ENCODE assay signal across 1 cellular context in the genomic region with DNA sequence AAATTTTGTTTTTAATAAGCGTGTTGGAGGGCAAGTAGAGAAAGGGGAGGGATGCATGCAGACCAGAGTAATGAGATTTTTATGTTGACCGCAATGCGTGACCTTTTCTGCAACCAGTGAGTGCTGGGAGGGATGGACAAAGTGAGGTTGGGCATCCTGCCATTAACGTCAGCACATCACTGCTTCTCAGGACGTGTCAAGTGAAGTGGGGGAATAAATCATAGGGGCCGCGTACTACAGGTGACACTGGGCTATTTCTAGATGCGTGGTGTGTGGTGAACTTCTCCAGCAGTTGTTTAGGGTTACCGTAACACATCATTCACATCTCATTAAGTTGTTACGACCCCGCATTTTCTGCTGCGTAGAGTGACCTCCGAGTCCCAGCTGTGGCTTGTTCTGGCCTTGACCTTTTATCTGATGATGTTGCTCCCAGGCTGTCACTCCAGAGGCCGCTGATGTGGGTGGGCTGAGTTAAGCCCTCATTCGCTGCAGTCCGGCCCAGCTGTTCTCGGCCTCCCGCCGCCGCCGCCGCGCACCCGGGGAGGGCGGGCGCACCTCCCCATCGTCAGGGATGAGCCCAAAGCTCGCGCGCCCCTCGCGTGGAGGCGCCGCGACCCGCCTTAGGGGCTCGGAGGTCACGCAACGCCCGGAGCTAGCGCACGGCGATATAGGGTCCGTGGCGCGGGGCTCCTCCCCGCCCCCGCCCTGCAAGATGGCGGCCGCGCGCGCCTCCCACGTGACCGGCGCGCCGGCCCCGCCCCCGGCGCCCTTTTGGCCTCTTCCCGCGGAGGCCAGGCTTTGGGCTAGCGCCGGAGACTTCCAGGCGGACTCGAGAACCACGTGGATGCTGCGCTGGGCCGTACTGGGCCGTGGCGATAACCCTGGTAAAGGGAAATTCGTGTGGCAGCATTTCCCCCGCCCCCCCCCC.
TF ChIP-seq lines count a peak whose summit lies in the region.

No MANE protein-coding gene starts in this region.

TF ChIP-seq in HepG2, 621 proteins besides CTCF, POLR2A, EP300 and RAD21 (continued from another document and continues in another):
- TF ChIP-seq ZNF768 (CRISPR knock-in tag; IDR thresholded peaks at IDR 0.05): peak; percentile 51; the same call in 1 of the 2 replicates
- no peak for TF ChIP-seq HNRNPUL1 (IDR thresholded peaks at IDR 0.05; ENCODE audit: low read depth, low read length)
- TF ChIP-seq NFKB2 (CRISPR knock-in tag; IDR thresholded peaks at IDR 0.05; ENCODE audit: borderline replicate concordance): 0 out of 2 replicates have a peak, but pooled peaks have one; percentile 42
- TF ChIP-seq PHB2 (IDR thresholded peaks at IDR 0.05; ENCODE audit: partially characterized antibody): no peak
- peak; percentile 38; the same call in 1 of the 2 replicates for TF ChIP-seq ONECUT2 (CRISPR knock-in tag; IDR thresholded peaks at IDR 0.05)
- TF ChIP-seq, protein P1, sequence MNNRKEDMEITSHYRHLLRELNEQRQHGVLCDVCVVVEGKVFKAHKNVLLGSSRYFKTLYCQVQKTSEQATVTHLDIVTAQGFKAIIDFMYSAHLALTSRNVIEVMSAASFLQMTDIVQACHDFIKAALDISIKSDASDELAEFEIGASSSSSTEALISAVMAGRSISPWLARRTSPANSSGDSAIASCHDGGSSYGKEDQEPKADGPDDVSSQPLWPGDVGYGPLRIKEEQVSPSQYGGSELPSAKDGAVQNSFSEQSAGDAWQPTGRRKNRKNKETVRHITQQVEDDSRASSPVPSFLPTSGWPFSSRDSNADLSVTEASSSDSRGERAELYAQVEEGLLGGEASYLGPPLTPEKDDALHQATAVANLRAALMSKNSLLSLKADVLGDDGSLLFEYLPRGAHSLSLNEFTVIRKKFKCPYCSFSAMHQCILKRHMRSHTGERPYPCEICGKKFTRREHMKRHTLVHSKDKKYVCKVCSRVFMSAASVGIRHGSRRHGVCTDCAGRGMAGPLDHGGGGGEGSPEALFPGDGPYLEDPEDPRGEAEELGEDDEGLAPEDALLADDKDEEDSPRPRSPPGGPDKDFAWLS (CRISPR knock-in tag; IDR thresholded peaks at IDR 0.05; ENCODE audit: borderline replicate concordance): no peak
- no peak for TF ChIP-seq RELA (CRISPR knock-in tag; IDR thresholded peaks at IDR 0.05)
- TF ChIP-seq ZNF296 (CRISPR knock-in tag; conservative IDR thresholded peaks at IDR 0.05): no peak
- no peak for TF ChIP-seq ATM (IDR thresholded peaks at IDR 0.05; ENCODE audit: borderline replicate concordance)
- TF ChIP-seq, protein P2, sequence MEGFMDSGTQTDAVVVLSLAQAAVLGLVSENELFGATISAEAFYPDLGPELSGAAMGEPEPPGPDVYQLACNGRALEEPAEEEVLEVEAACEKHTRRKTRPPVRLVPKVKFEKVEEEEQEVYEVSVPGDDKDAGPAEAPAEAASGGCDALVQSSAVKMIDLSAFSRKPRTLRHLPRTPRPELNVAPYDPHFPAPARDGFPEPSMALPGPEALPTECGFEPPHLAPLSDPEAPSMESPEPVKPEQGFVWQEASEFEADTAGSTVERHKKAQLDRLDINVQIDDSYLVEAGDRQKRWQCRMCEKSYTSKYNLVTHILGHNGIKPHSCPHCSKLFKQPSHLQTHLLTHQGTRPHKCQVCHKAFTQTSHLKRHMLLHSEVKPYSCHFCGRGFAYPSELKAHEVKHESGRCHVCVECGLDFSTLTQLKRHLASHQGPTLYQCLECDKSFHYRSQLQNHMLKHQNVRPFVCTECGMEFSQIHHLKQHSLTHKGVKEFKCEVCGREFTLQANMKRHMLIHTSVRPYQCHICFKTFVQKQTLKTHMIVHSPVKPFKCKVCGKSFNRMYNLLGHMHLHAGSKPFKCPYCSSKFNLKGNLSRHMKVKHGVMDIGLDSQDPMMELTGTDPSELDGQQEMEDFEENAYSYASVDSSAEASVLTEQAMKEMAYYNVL (CRISPR knock-in tag; IDR thresholded peaks at IDR 0.05; ENCODE audit: borderline replicate concordance): no peak
- TF ChIP-seq ESRRA (CRISPR knock-in tag; IDR thresholded peaks at IDR 0.05; ENCODE audit: low read depth): peak; percentile 79
- TF ChIP-seq EZH2 (conservative IDR thresholded peaks at IDR 0.05; ENCODE audit: low read depth, low read length): no peak
- TF ChIP-seq CCDC6 (CRISPR knock-in tag; IDR thresholded peaks at IDR 0.05): no peak; the same call in 1 of the 2 replicates
- TF ChIP-seq NCOR1 (IDR thresholded peaks at IDR 0.05; ENCODE audit: borderline replicate concordance, low read length): peak; percentile 62; the same call in 1 of the 2 replicates
- TF ChIP-seq ZNF256 (CRISPR knock-in tag; conservative IDR thresholded peaks at IDR 0.05): no peak
- no peak for TF ChIP-seq ZNF124 (CRISPR knock-in tag; IDR thresholded peaks at IDR 0.05)
- TF ChIP-seq, protein P3, sequence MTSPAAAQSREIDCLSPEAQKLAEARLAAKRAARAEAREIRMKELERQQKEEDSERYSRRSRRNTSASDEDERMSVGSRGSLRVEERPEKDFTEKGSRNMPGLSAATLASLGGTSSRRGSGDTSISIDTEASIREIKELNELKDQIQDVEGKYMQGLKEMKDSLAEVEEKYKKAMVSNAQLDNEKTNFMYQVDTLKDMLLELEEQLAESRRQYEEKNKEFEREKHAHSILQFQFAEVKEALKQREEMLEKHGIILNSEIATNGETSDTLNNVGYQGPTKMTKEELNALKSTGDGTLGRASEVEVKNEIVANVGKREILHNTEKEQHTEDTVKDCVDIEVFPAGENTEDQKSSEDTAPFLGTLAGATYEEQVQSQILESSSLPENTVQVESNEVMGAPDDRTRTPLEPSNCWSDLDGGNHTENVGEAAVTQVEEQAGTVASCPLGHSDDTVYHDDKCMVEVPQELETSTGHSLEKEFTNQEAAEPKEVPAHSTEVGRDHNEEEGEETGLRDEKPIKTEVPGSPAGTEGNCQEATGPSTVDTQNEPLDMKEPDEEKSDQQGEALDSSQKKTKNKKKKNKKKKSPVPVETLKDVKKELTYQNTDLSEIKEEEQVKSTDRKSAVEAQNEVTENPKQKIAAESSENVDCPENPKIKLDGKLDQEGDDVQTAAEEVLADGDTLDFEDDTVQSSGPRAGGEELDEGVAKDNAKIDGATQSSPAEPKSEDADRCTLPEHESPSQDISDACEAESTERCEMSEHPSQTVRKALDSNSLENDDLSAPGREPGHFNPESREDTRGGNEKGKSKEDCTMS (CRISPR knock-in tag; conservative IDR thresholded peaks at IDR 0.05): no peak
- TF ChIP-seq FLYWCH1 (CRISPR knock-in tag; IDR thresholded peaks at IDR 0.05): no peak
- no peak for TF ChIP-seq ZNF619 (CRISPR knock-in tag; IDR thresholded peaks at IDR 0.05)
- TF ChIP-seq NONO (IDR thresholded peaks at IDR 0.05): no peak
- TF ChIP-seq NONO (CRISPR knock-in tag; conservative IDR thresholded peaks at IDR 0.05): peak; percentile 86
- peak; percentile 72; the same call in 1 of the 2 replicates for TF ChIP-seq ARNT2 (CRISPR knock-in tag; IDR thresholded peaks at IDR 0.05; ENCODE audit: low read depth)
- TF ChIP-seq ZNF274 (CRISPR knock-in tag; IDR thresholded peaks at IDR 0.05): no peak
- TF ChIP-seq JDP2 (CRISPR knock-in tag; IDR thresholded peaks at IDR 0.05; ENCODE audit: borderline replicate concordance): peak; percentile 30; the same call in 1 of the 2 replicates
- TF ChIP-seq, protein P4, sequence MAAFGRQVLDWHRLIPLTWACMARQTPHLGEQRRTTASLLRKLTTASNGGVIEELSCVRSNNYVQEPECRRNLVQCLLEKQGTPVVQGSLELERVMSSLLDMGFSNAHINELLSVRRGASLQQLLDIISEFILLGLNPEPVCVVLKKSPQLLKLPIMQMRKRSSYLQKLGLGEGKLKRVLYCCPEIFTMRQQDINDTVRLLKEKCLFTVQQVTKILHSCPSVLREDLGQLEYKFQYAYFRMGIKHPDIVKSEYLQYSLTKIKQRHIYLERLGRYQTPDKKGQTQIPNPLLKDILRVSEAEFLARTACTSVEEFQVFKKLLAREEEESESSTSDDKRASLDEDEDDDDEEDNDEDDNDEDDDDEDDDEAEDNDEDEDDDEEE (CRISPR knock-in tag; IDR thresholded peaks at IDR 0.05): peak; percentile 62; the same call in 1 of the 2 replicates
- TF ChIP-seq, protein P5, sequence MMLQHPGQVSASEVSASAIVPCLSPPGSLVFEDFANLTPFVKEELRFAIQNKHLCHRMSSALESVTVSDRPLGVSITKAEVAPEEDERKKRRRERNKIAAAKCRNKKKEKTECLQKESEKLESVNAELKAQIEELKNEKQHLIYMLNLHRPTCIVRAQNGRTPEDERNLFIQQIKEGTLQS (CRISPR knock-in tag; IDR thresholded peaks at IDR 0.05): peak; percentile 62
- TF ChIP-seq ZC3H13 (CRISPR knock-in tag; IDR thresholded peaks at IDR 0.05): peak; percentile 100
- TF ChIP-seq U2AF2 (IDR thresholded peaks at IDR 0.05; ENCODE audit: low read depth, low read length): no peak
- TF ChIP-seq BRCA1 (CRISPR knock-in tag; IDR thresholded peaks at IDR 0.05): no peak; the same call in 1 of the 2 replicates
- no peak; the same call in 1 of the 2 replicates for TF ChIP-seq ZNF546 (CRISPR knock-in tag; conservative IDR thresholded peaks at IDR 0.05)
- TF ChIP-seq SNRNP70 (IDR thresholded peaks at IDR 0.05; ENCODE audit: low read depth, low read length): no peak
- peak; percentile 66; the same call in 1 of the 2 replicates for TF ChIP-seq CBFB (CRISPR knock-in tag; IDR thresholded peaks at IDR 0.05)
- no peak; the same call in 1 of the 2 replicates for TF ChIP-seq ZNF326 (CRISPR knock-in tag; IDR thresholded peaks at IDR 0.05; ENCODE audit: borderline replicate concordance)
- TF ChIP-seq RAD51 (IDR thresholded peaks at IDR 0.05; ENCODE audit: borderline replicate concordance): peak; percentile 60; the same call in 1 of the 2 replicates
- TF ChIP-seq GFI1 (CRISPR knock-in tag; IDR thresholded peaks at IDR 0.05; ENCODE audit: borderline replicate concordance): peak; percentile 77; the same call in 1 of the 2 replicates
- no peak for TF ChIP-seq FOXA1 (IDR thresholded peaks at IDR 0.05)
- TF ChIP-seq FOXA1 (CRISPR knock-in tag; IDR thresholded peaks at IDR 0.05): peak; percentile 6; the same call in 1 of the 2 replicates
- TF ChIP-seq ZNF367 (CRISPR knock-in tag; IDR thresholded peaks at IDR 0.05; ENCODE audit: borderline replicate concordance): no peak
- TF ChIP-seq, protein P6, sequence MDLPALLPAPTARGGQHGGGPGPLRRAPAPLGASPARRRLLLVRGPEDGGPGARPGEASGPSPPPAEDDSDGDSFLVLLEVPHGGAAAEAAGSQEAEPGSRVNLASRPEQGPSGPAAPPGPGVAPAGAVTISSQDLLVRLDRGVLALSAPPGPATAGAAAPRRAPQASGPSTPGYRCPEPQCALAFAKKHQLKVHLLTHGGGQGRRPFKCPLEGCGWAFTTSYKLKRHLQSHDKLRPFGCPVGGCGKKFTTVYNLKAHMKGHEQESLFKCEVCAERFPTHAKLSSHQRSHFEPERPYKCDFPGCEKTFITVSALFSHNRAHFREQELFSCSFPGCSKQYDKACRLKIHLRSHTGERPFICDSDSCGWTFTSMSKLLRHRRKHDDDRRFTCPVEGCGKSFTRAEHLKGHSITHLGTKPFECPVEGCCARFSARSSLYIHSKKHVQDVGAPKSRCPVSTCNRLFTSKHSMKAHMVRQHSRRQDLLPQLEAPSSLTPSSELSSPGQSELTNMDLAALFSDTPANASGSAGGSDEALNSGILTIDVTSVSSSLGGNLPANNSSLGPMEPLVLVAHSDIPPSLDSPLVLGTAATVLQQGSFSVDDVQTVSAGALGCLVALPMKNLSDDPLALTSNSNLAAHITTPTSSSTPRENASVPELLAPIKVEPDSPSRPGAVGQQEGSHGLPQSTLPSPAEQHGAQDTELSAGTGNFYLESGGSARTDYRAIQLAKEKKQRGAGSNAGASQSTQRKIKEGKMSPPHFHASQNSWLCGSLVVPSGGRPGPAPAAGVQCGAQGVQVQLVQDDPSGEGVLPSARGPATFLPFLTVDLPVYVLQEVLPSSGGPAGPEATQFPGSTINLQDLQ (CRISPR knock-in tag; IDR thresholded peaks at IDR 0.05): peak; percentile 91; the same call in 1 of the 2 replicates
- TF ChIP-seq, protein P7, sequence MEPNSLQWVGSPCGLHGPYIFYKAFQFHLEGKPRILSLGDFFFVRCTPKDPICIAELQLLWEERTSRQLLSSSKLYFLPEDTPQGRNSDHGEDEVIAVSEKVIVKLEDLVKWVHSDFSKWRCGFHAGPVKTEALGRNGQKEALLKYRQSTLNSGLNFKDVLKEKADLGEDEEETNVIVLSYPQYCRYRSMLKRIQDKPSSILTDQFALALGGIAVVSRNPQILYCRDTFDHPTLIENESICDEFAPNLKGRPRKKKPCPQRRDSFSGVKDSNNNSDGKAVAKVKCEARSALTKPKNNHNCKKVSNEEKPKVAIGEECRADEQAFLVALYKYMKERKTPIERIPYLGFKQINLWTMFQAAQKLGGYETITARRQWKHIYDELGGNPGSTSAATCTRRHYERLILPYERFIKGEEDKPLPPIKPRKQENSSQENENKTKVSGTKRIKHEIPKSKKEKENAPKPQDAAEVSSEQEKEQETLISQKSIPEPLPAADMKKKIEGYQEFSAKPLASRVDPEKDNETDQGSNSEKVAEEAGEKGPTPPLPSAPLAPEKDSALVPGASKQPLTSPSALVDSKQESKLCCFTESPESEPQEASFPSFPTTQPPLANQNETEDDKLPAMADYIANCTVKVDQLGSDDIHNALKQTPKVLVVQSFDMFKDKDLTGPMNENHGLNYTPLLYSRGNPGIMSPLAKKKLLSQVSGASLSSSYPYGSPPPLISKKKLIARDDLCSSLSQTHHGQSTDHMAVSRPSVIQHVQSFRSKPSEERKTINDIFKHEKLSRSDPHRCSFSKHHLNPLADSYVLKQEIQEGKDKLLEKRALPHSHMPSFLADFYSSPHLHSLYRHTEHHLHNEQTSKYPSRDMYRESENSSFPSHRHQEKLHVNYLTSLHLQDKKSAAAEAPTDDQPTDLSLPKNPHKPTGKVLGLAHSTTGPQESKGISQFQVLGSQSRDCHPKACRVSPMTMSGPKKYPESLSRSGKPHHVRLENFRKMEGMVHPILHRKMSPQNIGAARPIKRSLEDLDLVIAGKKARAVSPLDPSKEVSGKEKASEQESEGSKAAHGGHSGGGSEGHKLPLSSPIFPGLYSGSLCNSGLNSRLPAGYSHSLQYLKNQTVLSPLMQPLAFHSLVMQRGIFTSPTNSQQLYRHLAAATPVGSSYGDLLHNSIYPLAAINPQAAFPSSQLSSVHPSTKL (CRISPR knock-in tag; IDR thresholded peaks at IDR 0.05): peak; percentile 49
- TF ChIP-seq ZNF558 (CRISPR knock-in tag; IDR thresholded peaks at IDR 0.05; ENCODE audit: borderline replicate concordance): no peak
- TF ChIP-seq REXO4 (CRISPR knock-in tag; IDR thresholded peaks at IDR 0.05; ENCODE audit: borderline replicate concordance): no peak
- TF ChIP-seq ZNF672 (CRISPR knock-in tag; IDR thresholded peaks at IDR 0.05): no peak
